ENCODE assay signal across 24 cellular contexts in the genomic region with DNA sequence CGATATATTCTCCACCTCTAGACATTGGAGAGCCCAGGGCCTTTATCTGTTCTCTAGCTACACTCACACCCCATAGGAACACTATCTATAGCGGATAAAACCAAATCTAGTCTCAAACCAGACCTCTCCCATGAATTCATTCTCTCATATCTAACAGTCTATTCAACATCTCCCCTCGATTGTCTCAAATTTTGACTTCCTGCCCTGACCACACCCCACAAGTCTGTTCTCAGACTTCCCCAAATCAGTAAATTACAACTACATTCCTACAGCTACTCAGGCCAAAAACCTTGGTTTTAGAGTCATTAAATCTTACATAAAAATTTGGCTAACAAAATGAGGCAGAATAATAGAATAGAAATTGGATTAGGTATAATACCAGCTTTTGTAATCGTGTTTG.
"Had no signal": no experiment of that assay in that cellular context is flagged by ENCODE, and none has a peak within 500 bp of the region (broad histone marks: within the 10 kb centered on the region; RNA-seq: fewer than 3 reads in every experiment).

No MANE protein-coding gene starts in this region.

- H3K4me1 Mint-ChIP-seq: activated naive CD4-positive, alpha-beta T cell treated with anti-CD3 and anti-CD28 coated beads, Interleukin-2, amount 10 ng/mL, durations not matched to agents 7 days and 5 days; natural killer cell; stimulated activated naive CD8-positive, alpha-beta T cell treated with anti-CD3 and anti-CD28 coated beads, Interleukin-15, amount 100 ng/mL, for 72 hours had no signal

- H3K27ac Mint-ChIP-seq: activated naive CD4-positive, alpha-beta T cell treated with anti-CD3 and anti-CD28 coated beads, Interleukin-2, amount 10 ng/mL, durations not matched to agents 7 days and 5 days; endodermal cell; natural killer cell; stimulated activated naive CD8-positive, alpha-beta T cell treated with anti-CD3 and anti-CD28 coated beads, Interleukin-15, amount 100 ng/mL, for 72 hours had no signal

- H3K9me3 Mint-ChIP-seq: activated naive CD4-positive, alpha-beta T cell treated with anti-CD3 and anti-CD28 coated beads, Interleukin-2, amount 10 ng/mL, durations not matched to agents 7 days and 5 days; endodermal cell; stimulated activated naive CD8-positive, alpha-beta T cell treated with anti-CD3 and anti-CD28 coated beads, Interleukin-15, amount 100 ng/mL, for 72 hours had no signal

- H3K4me1 ChIP-seq: foreskin keratinocyte, lower lobe of right lung, pancreas, right lobe of liver, suprapubic skin, transverse colon, vagina had no signal

- ATAC-seq: foreskin keratinocyte; lower lobe of right lung; natural killer cell; pancreas; right lobe of liver; stimulated activated naive CD8-positive, alpha-beta T cell treated with anti-CD3 and anti-CD28 coated beads, Interleukin-15, amount 100 ng/mL, for 72 hours had no signal

- H3K27me3 Mint-ChIP-seq: activated naive CD4-positive, alpha-beta T cell treated with anti-CD3 and anti-CD28 coated beads, Interleukin-2, amount 10 ng/mL, durations not matched to agents 7 days and 5 days; stimulated activated naive CD8-positive, alpha-beta T cell treated with anti-CD3 and anti-CD28 coated beads, Interleukin-15, amount 100 ng/mL, for 72 hours had no signal

- DNase-seq: activated CD4-positive, alpha-beta T cell treated with anti-CD3 and anti-CD28 coated beads for 48 hours; activated CD4-positive, CD25-positive, alpha-beta regulatory T cell; activated CD8-positive, alpha-beta memory T cell treated with anti-CD3 and anti-CD28 coated beads, Interleukin-2, amount 50 U/mL, for 48 hours; activated effector memory CD4-positive, alpha-beta T cell treated with Interleukin-2 at 50 U/mL for 16 hours; activated naive CD4-positive, alpha-beta T cell treated with anti-CD3 and anti-CD28 coated beads, Interleukin-2, amount 10 ng/mL, durations not matched to agents 7 days and 5 days; activated T-cell treated with anti-CD3 and anti-CD28 coated beads, Interleukin-2, amount 50 U/mL, for 48 hours; aorta; brain microvascular endothelial cell; central memory CD4-positive, alpha-beta T cell; endodermal cell; foreskin keratinocyte; glutamatergic neuron; lower lobe of right lung; natural killer cell; pancreas; right lobe of liver; small intestine; stimulated activated CD4-positive, alpha-beta T cell treated with anti-CD3 and anti-CD28 coated beads, Interleukin-15, amount 100 ng/mL, for 24 hours; stimulated activated CD4-positive, alpha-beta T cell treated with anti-CD3 and anti-CD28 coated beads, Interleukin-2, amount 100 ng/mL, for 48 hours; stimulated activated naive CD8-positive, alpha-beta T cell treated with anti-CD3 and anti-CD28 coated beads, Interleukin-15, amount 100 ng/mL, for 72 hours; transverse colon had no signal

- H3K4me3 ChIP-seq: lower lobe of right lung, pancreas, right lobe of liver, suprapubic skin, transverse colon, vagina had no signal

- H3K27ac ChIP-seq: brain microvascular endothelial cell, foreskin keratinocyte, lower lobe of right lung, neutrophil, pancreas, right lobe of liver, suprapubic skin, transverse colon, vagina had no signal

- H3K27me3 ChIP-seq: brain microvascular endothelial cell, foreskin keratinocyte, neutrophil, pancreas, right lobe of liver, suprapubic skin, transverse colon, vagina had no signal

- H3K4me3 Mint-ChIP-seq: activated naive CD4-positive, alpha-beta T cell treated with anti-CD3 and anti-CD28 coated beads, Interleukin-2, amount 10 ng/mL, durations not matched to agents 7 days and 5 days; endodermal cell; natural killer cell; stimulated activated naive CD8-positive, alpha-beta T cell treated with anti-CD3 and anti-CD28 coated beads, Interleukin-15, amount 100 ng/mL, for 72 hours had no signal
